In genomic region chr3:96813134-96813819, GRCh38 we compare ENCODE assay signal across 8 cellular contexts. TPM values are rescaled to one million over a fixed set of nuclear protein-coding genes. Genes with fewer than 3 reads are reported as not detected.
A peak's percentile ranks its signal among the peaks of the same experiment; 100 is the strongest.
DNase-seq lines count a peak whose midpoint lies in the region; ATAC-seq, FAIRE-seq and TF ChIP-seq lines count a peak whose summit lies in the region.

No MANE protein-coding gene starts in this region.

- H3K4me1 Mint-ChIP-seq in activated T-helper 17 cell treated with anti-CD3 and anti-CD28 coated beads, Interleukin-2, amount 50 U/mL, for 72 hours = peaks cover 8% of the 10 kb centered on the region
- peaks cover 8% of the 10 kb centered on the region for H3K4me1 Mint-ChIP-seq in type B pancreatic cell (ENCODE audit: unreplicated experiment)

- H3K4me3 ChIP-seq in BLaER1 = peak overlapping the region; percentile 68
- peak overlapping the region; percentile 72 to 92 for H3K4me3 ChIP-seq in neuronal stem cell (ENCODE audit: low read length in 2 of 2)

- no peak overlapping the region for H3K23ac ChIP-seq in neuronal stem cell (ENCODE audit: low read depth, low read length, poor library complexity)

- peak; percentile 80 for TF ChIP-seq CTCF in type B pancreatic cell (conservative IDR thresholded peaks at IDR 0.05)

- H3K4ac ChIP-seq in neuronal stem cell (ENCODE audit: low read length) = no peak overlapping the region

- peak overlapping the region; percentile 58 for H2BK12ac ChIP-seq in neuronal stem cell (ENCODE audit: low read length)

- WGBS in neuronal stem cell (ENCODE audit: extremely low coverage in 2 of 2, insufficient read length in 2 of 2, insufficient replicate concordance in 1 of 2), 2 donors = no CpG with 5 or more reads among the region's 79 CpGs

- H4K20me1 ChIP-seq in BLaER1 = no peaks in the 10 kb centered on the region

- peak; percentile 49 for DNase-seq in NCI-H2227 treated with DMSO at 0.1 percent for 48 hours (lab: John Stamatoyannopoulos, UW)
- peak; percentile 54 to 55 for DNase-seq in frontal cortex (ENCODE audit: low spot score in 2 of 2)
- peak; percentile 77 for DNase-seq in neuronal stem cell (ENCODE audit: low spot score)
- DNase-seq in type B pancreatic cell (ENCODE audit: extremely low spot score, unreplicated experiment) = peak; percentile 90

- H3K36me3 Mint-ChIP-seq in activated T-helper 17 cell treated with anti-CD3 and anti-CD28 coated beads, Interleukin-2, amount 50 U/mL, for 72 hours (ENCODE audit: low read depth) = no peaks in the 10 kb centered on the region
- H3K36me3 Mint-ChIP-seq in type B pancreatic cell = no peaks in the 10 kb centered on the region

- peak; percentile 97 for ATAC-seq in GM18870 (IDR thresholded peaks at IDR 0.05; ENCODE audit: unreplicated experiment)
- peak; percentile 99 for ATAC-seq in HG03097 (IDR thresholded peaks at IDR 0.05; ENCODE audit: low FRiP score, unreplicated experiment)
- peak; percentile 88 for ATAC-seq in activated T-helper 17 cell treated with anti-CD3 and anti-CD28 coated beads, Interleukin-2, amount 50 U/mL, for 72 hours (replicated peaks)

- H3K4me2 ChIP-seq in BLaER1 = peak overlapping the region; percentile 78
- H3K4me2 ChIP-seq in neuronal stem cell (ENCODE audit: insufficient read depth, low read length, poor library complexity, severe bottlenecking) = peak overlapping the region; percentile 98

- 0 out of 2 replicates have a peak, but pooled peaks cover 8% of the 10 kb centered on the region for H3K27me3 ChIP-seq in BLaER1
- peaks cover 0 to 19% (median 12%) of the 10 kb centered on the region in 3 experiments for H3K27me3 ChIP-seq in neuronal stem cell (ENCODE audit: control insufficient read depth in 3 of 3, insufficient read depth in 3 of 3, low read depth in 1 of 3, low read length in 3 of 3)

- H3K27ac ChIP-seq in BLaER1 (no peak overlapping the region), neuronal stem cell (replicated peaks; ENCODE audit: low read length) (no peak overlapping the region)

- H2BK15ac ChIP-seq in neuronal stem cell (ENCODE audit: low read length) = peak overlapping the region; percentile 75

- H3K9me3 ChIP-seq in BLaER1 (peaks cover 17% of the 10 kb centered on the region), neuronal stem cell (replicated peaks in 1 of 2; ENCODE audit: control insufficient read depth in 2 of 2, insufficient read depth in 1 of 2, low read depth in 1 of 2, low read length in 2 of 2) (no peaks in the 10 kb centered on the region)

- H3K18ac ChIP-seq in neuronal stem cell (ENCODE audit: low read length) = peak overlapping the region; percentile 87

- peak overlapping the region; percentile 39 for H2BK5ac ChIP-seq in neuronal stem cell (ENCODE audit: low read length)

- no peaks in the 10 kb centered on the region for H3K9me3 Mint-ChIP-seq in activated T-helper 17 cell treated with anti-CD3 and anti-CD28 coated beads, Interleukin-2, amount 50 U/mL, for 72 hours
- H3K9me3 Mint-ChIP-seq in type B pancreatic cell = no peaks in the 10 kb centered on the region

- H4K91ac ChIP-seq in neuronal stem cell (ENCODE audit: low read depth, low read length, poor library complexity) = no peak overlapping the region

- peaks cover 21% of the 10 kb centered on the region for H3K27me3 Mint-ChIP-seq in activated T-helper 17 cell treated with anti-CD3 and anti-CD28 coated beads, Interleukin-2, amount 50 U/mL, for 72 hours
- peaks cover 31% of the 10 kb centered on the region for H3K27me3 Mint-ChIP-seq in type B pancreatic cell

- no peak for FAIRE-seq in frontal cortex (lab: Jason Lieb, UNC)

- H3K4me1 ChIP-seq in BLaER1 = 0 out of 2 replicates have a peak, but pooled peaks cover 5% of the 10 kb centered on the region
- peaks cover 0 to 7% of the 10 kb centered on the region in 2 donors for H3K4me1 ChIP-seq in neuronal stem cell (ENCODE audit: control insufficient read depth in 2 of 2, insufficient read depth in 1 of 2, low read depth in 1 of 2, low read length in 2 of 2)

- no peak overlapping the region for H4K8ac ChIP-seq in neuronal stem cell (ENCODE audit: low read depth, low read length)

- peak overlapping the region; percentile 100 for H2AFZ ChIP-seq in neuronal stem cell (ENCODE audit: low read length)

- no peak overlapping the region for H3K27ac Mint-ChIP-seq in activated T-helper 17 cell treated with anti-CD3 and anti-CD28 coated beads, Interleukin-2, amount 50 U/mL, for 72 hours
- H3K27ac Mint-ChIP-seq in type B pancreatic cell = peak overlapping the region; percentile 16

- H3K79me1 ChIP-seq in neuronal stem cell (ENCODE audit: low read depth, low read length) = no peaks in the 10 kb centered on the region

- H3K4me3 Mint-ChIP-seq in activated T-helper 17 cell treated with anti-CD3 and anti-CD28 coated beads, Interleukin-2, amount 50 U/mL, for 72 hours = peak overlapping the region; percentile 50
- peak overlapping the region; percentile 85 for H3K4me3 Mint-ChIP-seq in type B pancreatic cell

- H2BK120ac ChIP-seq in neuronal stem cell (ENCODE audit: low read depth, low read length) = no peak overlapping the region

- peak overlapping the region; percentile 43; the same call in 1 of the 2 replicates for H3K9ac ChIP-seq in BLaER1
- peak overlapping the region; percentile 70 for H3K9ac ChIP-seq in neuronal stem cell (ENCODE audit: low read depth, low read length, poor library complexity)

- no peak overlapping the region for H2AK5ac ChIP-seq in neuronal stem cell (ENCODE audit: low read depth, low read length)

- H3K36me3 ChIP-seq in BLaER1 = no peaks in the 10 kb centered on the region
- no peaks in the 10 kb centered on the region for H3K36me3 ChIP-seq in neuronal stem cell (replicated peaks in 1 of 2; ENCODE audit: control insufficient read depth in 2 of 2, insufficient read depth in 2 of 2, low read length in 2 of 2)

- no peak overlapping the region for H3K14ac ChIP-seq in neuronal stem cell (ENCODE audit: low read length)

RNA-seq across cellular contexts. Expression of gene EPHA6, which starts 1.1 kb away (rescaled TPM):
- total RNA-seq in activated T-helper 17 cell treated with anti-CD3 and anti-CD28 coated beads, Interleukin-2, amount 50 U/mL, for 72 hours = not detected
- 64.8 TPM for total RNA-seq in frontal cortex
- 0.39 TPM for polyA plus RNA-seq in neuronal stem cell (2013, experiment 1 of 2)
- polyA plus RNA-seq in neuronal stem cell (2013, experiment 2 of 2) = 0.25 TPM
- 9.9 and 15.4 TPM in 2 replicates for total RNA-seq in type B pancreatic cell (ENCODE audit: low replicate concordance)

Comparison
In these comparisons a context has a peak if more than half of its experiments do, and no peak if none do; other contexts are left out.
1. RNA of gene EPHA6, which starts 1.1 kb away (total RNA-seq): 64.8 TPM in frontal cortex (single experiment) and 9.9 to 15.4 TPM in type B pancreatic cell; not detected in activated T-helper 17 cell treated with anti-CD3 and anti-CD28 coated beads, Interleukin-2, amount 50 U/mL, for 72 hours; every median in the first group is over 10 times any median in the second.
2. Peak in every context shown above with its lines, with median percentiles within 50 percentile points of each other: ATAC-seq and DNase-seq.